In the genomic region with DNA sequence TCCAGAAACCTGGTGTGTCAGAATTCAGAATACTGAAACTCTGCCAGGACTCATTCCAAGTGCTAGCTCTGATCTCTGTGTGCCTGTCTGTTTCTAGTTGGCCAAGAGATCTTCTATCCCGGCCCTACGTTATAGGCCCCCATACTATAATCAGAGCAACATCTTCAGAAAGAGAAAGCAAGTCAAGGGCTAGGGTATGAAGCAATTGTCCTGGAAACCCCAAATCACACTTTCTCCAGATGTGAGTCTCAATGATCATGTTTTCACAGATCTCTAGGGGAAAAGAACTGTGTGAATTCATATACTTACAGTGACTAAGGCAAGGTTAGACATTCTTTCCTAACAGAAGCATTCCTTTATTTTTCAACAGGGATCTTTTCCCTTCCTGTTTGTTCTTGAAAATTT, we compare ENCODE assay signal across 16 cellular contexts.
DNase-seq lines count a peak whose midpoint lies in the region; ATAC-seq and TF ChIP-seq lines count a peak whose summit lies in the region.
"Had no signal": no experiment of that assay in that cellular context is flagged by ENCODE, and none has a peak within 500 bp of the region (broad histone marks: within the 10 kb centered on the region; RNA-seq: fewer than 3 reads in every experiment).

No MANE protein-coding gene starts in this region.

- H3K9me3 Mint-ChIP-seq in nephron: no peaks in the 10 kb centered on the region
- peaks cover 0 to 3% (median 2%) of the 10 kb centered on the region in 7 donors for H3K9me3 Mint-ChIP-seq in CD14-positive monocyte
- H3K9me3 Mint-ChIP-seq: activated naive CD4-positive, alpha-beta T cell treated with anti-CD3 and anti-CD28 coated beads, Interleukin-2, amount 50 U/mL, for 24 hours; memory B cell; stimulated activated effector memory CD8-positive, alpha-beta T cell treated with anti-CD3 and anti-CD28 coated beads, Interleukin-12 subunit alpha, Interleukin-12 subunit beta, amount 100 ng/mL, for 72 hours had no signal

- no peak overlapping the region for H3K4me3 Mint-ChIP-seq in nephron
- no peak overlapping the region for H3K4me3 Mint-ChIP-seq in CD14-positive monocyte
- H3K4me3 Mint-ChIP-seq: activated naive CD4-positive, alpha-beta T cell treated with anti-CD3 and anti-CD28 coated beads, Interleukin-2, amount 50 U/mL, for 24 hours; memory B cell; stimulated activated effector memory CD8-positive, alpha-beta T cell treated with anti-CD3 and anti-CD28 coated beads, Interleukin-12 subunit alpha, Interleukin-12 subunit beta, amount 100 ng/mL, for 72 hours had no signal

- peak overlapping the region; percentile 72 to 86 (median 84) for H3K27ac Mint-ChIP-seq in nephron
- no peak overlapping the region for H3K27ac Mint-ChIP-seq in CD14-positive monocyte
- H3K27ac Mint-ChIP-seq: stimulated activated effector memory CD8-positive, alpha-beta T cell treated with anti-CD3 and anti-CD28 coated beads, Interleukin-12 subunit alpha, Interleukin-12 subunit beta, amount 100 ng/mL, for 72 hours had no signal

- intact Hi-C loops in CD14-positive monocyte (cut with micrococcal nuclease): no loop called here

- DNase-seq in AG20443 (ENCODE audit: low spot score) (peak; percentile 70), HS-5 (ENCODE audit: low read depth) (peak; percentile 47), epidermal melanocyte (ENCODE audit: insufficient read length, low spot score) (peak; percentile 33), NK-92 (lab: John Stamatoyannopoulos, UW; ENCODE audit: unreplicated experiment) (no peak), CD14-positive monocyte (ENCODE audit: low spot score) (no peak)
- DNase-seq: C1 segment of cervical spinal cord; effector CD4-positive, alpha-beta T cell; GF-D8; Karpas-422; NCI-H1930 had no signal

- ATAC-seq in HG03159 (IDR thresholded peaks at IDR 0.05; ENCODE audit: unreplicated experiment): no peak
- ATAC-seq in GM21786 (IDR thresholded peaks at IDR 0.05; ENCODE audit: unreplicated experiment): no peak
- ATAC-seq: stimulated activated effector memory CD8-positive, alpha-beta T cell treated with anti-CD3 and anti-CD28 coated beads, Interleukin-12 subunit alpha, Interleukin-12 subunit beta, amount 100 ng/mL, for 72 hours had no signal

- H3K4me1 Mint-ChIP-seq in nephron: peaks cover 33% of the 10 kb centered on the region
- H3K4me1 Mint-ChIP-seq in CD14-positive monocyte: no peaks in the 10 kb centered on the region
- H3K4me1 Mint-ChIP-seq: stimulated activated effector memory CD8-positive, alpha-beta T cell treated with anti-CD3 and anti-CD28 coated beads, Interleukin-12 subunit alpha, Interleukin-12 subunit beta, amount 100 ng/mL, for 72 hours had no signal

- H3K36me3 Mint-ChIP-seq in nephron (ENCODE audit: low read depth) (no peaks in the 10 kb centered on the region), CD14-positive monocyte (peaks cover 6 to 25% of the 10 kb centered on the region in 2 donors)
- H3K36me3 Mint-ChIP-seq: stimulated activated effector memory CD8-positive, alpha-beta T cell treated with anti-CD3 and anti-CD28 coated beads, Interleukin-12 subunit alpha, Interleukin-12 subunit beta, amount 100 ng/mL, for 72 hours had no signal

- TF ChIP-seq CTCF in nephron (IDR thresholded peaks at IDR 0.05; ENCODE audit: unreplicated experiment in 3 of 3) (no peak), CD14-positive monocyte (IDR thresholded peaks at IDR 0.05) (no peak)

- H3K27me3 Mint-ChIP-seq in nephron (ENCODE audit: low read depth) (no peaks in the 10 kb centered on the region), CD14-positive monocyte (ENCODE audit: low read depth in 3 of 3) (peaks cover 0 to 3% (median 0%) of the 10 kb centered on the region in 3 donors)
- H3K27me3 Mint-ChIP-seq: activated naive CD4-positive, alpha-beta T cell treated with anti-CD3 and anti-CD28 coated beads, Interleukin-2, amount 50 U/mL, for 24 hours; memory B cell had no signal

Comparison
In these comparisons a context has a peak if more than half of its experiments do, and no peak if none do; other contexts are left out.
1. DNase-seq: peak in AG20443 (single experiment), HS-5 (single experiment) and epidermal melanocyte (single experiment); none in NK-92 (single experiment) and CD14-positive monocyte (single experiment).
2. H3K27ac Mint-ChIP-seq: peak in nephron (3 of 3); none in CD14-positive monocyte (0 of 7).